Comparison of ENCODE assay signal across 9 cellular contexts in genomic region chr3:50436063-50436674, GRCh38.
DNase-seq lines count a peak whose midpoint lies in the region; ATAC-seq, FAIRE-seq and TF ChIP-seq lines count a peak whose summit lies in the region.
"Had no signal": no experiment of that assay in that cellular context is flagged by ENCODE, and none has a peak within 500 bp of the region (broad histone marks: within the 10 kb centered on the region; RNA-seq: fewer than 3 reads in every experiment).

No MANE protein-coding gene starts in this region.

- no peaks in the 10 kb centered on the region for H3K36me3 ChIP-seq in CD4-positive, CD25-positive, alpha-beta regulatory T cell (ENCODE audit: control insufficient read depth, insufficient read depth, low read length)
- H3K36me3 ChIP-seq in HCT116 (ENCODE audit: control insufficient read depth in 1 of 2, insufficient read depth in 2 of 2, low read length in 2 of 2) (no peaks in the 10 kb centered on the region), pancreas (no peaks in the 10 kb centered on the region)

- H3K36me3 Mint-ChIP-seq in CD4-positive, CD25-positive, alpha-beta regulatory T cell, result no peaks in the 10 kb centered on the region
- H3K36me3 Mint-ChIP-seq in type B pancreatic cell, result no peaks in the 10 kb centered on the region

- ATAC-seq in CD4-positive, CD25-positive, alpha-beta regulatory T cell (ENCODE audit: low read depth in 2 of 2), result peak; percentile 77 to 82
- peak; percentile 98 for ATAC-seq in HCT116
- peak; percentile 94 to 99 (median 96) for ATAC-seq in pancreas
- ATAC-seq in HG03045 (IDR thresholded peaks at IDR 0.05; ENCODE audit: unreplicated experiment), result no peak

- no peaks in the 10 kb centered on the region for H3K4me1 ChIP-seq in CD4-positive, CD25-positive, alpha-beta regulatory T cell (ENCODE audit: control insufficient read depth, insufficient read depth, low read length, poor library complexity, severe bottlenecking)
- H3K4me1 ChIP-seq in HCT116 (ENCODE audit: control insufficient read depth in 1 of 2, insufficient read depth in 2 of 2, low read length in 2 of 2), result no peaks in the 10 kb centered on the region
- H3K4me1 ChIP-seq in pancreas, result no peaks in the 10 kb centered on the region

- POLR2A ChIA-PET in HCT116 (lab: Charles Lee), result no interaction called here

- CTCF ChIA-PET in HCT116 (lab: Charles Lee), result interaction anchor here (0.9 to 2.3 kb wide), 2 partner anchors 106 to 113 kb away, joined by 5 to 6 read pairs; no protein-coding TSS in a partner anchor

- no peak overlapping the region for H2AFZ ChIP-seq in HCT116 (ENCODE audit: low read depth, low read length, poor library complexity, severe bottlenecking)

- no peak for FAIRE-seq in pancreas (lab: Jason Lieb, UNC)

- WGBS in pancreas, 2 donors, result 8 to 10% methylated on average over 5 of the region's 5 CpGs

- no peak overlapping the region for H3K4me3 Mint-ChIP-seq in CD4-positive, CD25-positive, alpha-beta regulatory T cell
- no peak overlapping the region for H3K4me3 Mint-ChIP-seq in type B pancreatic cell
- H3K4me3 Mint-ChIP-seq: IgD-negative memory B cell had no signal

- peak; percentile 59 to 71 (median 69) for DNase-seq in CD4-positive, CD25-positive, alpha-beta regulatory T cell
- DNase-seq in HCT116 (ENCODE audit: low read depth, low spot score) (peak; percentile 19), OCI-M1 (lab: John Stamatoyannopoulos, UW) (peak; percentile 60), activated T-helper 1 cell treated with Interleukin-2 at 50 U/mL for 16 hours (ENCODE audit: low read depth) (peak; percentile 47), foreskin fibroblast (peak; percentile 12 to 68), pancreas (peak; percentile 69 to 94 (median 84)), type B pancreatic cell (ENCODE audit: extremely low spot score, unreplicated experiment) (peak; percentile 86)

- H3K27ac ChIP-seq in CD4-positive, CD25-positive, alpha-beta regulatory T cell (ENCODE audit: insufficient read depth, low read length, poor library complexity, severe bottlenecking), result no peak overlapping the region
- H3K27ac ChIP-seq in HCT116 (ENCODE audit: low read depth, low read length), result no peak overlapping the region
- no peak overlapping the region for H3K27ac ChIP-seq in pancreas

- no peaks in the 10 kb centered on the region for H3K79me2 ChIP-seq in HCT116 (ENCODE audit: insufficient read depth, low read length)

- H4K20me1 ChIP-seq in HCT116 (ENCODE audit: insufficient read depth), result no peaks in the 10 kb centered on the region

- H3K27ac Mint-ChIP-seq in CD4-positive, CD25-positive, alpha-beta regulatory T cell, result peak overlapping the region in 1 of 3 donors; percentile 38
- H3K27ac Mint-ChIP-seq in type B pancreatic cell, result no peak overlapping the region

- H3K27me3 ChIP-seq in CD4-positive, CD25-positive, alpha-beta regulatory T cell (ENCODE audit: control insufficient read depth, insufficient read depth, low read length), result no peaks in the 10 kb centered on the region
- H3K27me3 ChIP-seq in HCT116 (ENCODE audit: insufficient read depth, low read length) (no peaks in the 10 kb centered on the region), pancreas (no peaks in the 10 kb centered on the region)

- no peak overlapping the region for H3K4me3 ChIP-seq in CD4-positive, CD25-positive, alpha-beta regulatory T cell (ENCODE audit: low read depth, low read length)
- H3K4me3 ChIP-seq in HCT116 (replicated peaks in 1 of 2; ENCODE audit: low read depth in 1 of 2, low read length in 2 of 2), result no peak overlapping the region
- H3K4me3 ChIP-seq in foreskin fibroblast (ENCODE audit: low read depth in 1 of 2, low read length in 2 of 2), result no peak overlapping the region
- H3K4me3 ChIP-seq in pancreas, result no peak overlapping the region

- no peaks in the 10 kb centered on the region for H3K9me3 ChIP-seq in CD4-positive, CD25-positive, alpha-beta regulatory T cell (ENCODE audit: control insufficient read depth in 2 of 2, low read length in 2 of 2)
- H3K9me3 ChIP-seq in HCT116 (ENCODE audit: control insufficient read depth in 1 of 2, insufficient read depth in 1 of 2, low read depth in 1 of 2, low read length in 2 of 2), result no peaks in the 10 kb centered on the region
- no peaks in the 10 kb centered on the region for H3K9me3 ChIP-seq in pancreas

- no peak for TF ChIP-seq POLR2A in HCT116 (IDR thresholded peaks at IDR 0.05; ENCODE audit: borderline replicate concordance, extremely low read depth, insufficient read depth, insufficient read length)

- H3K9me2 ChIP-seq in HCT116 (ENCODE audit: insufficient read depth), result no peaks in the 10 kb centered on the region

- TF ChIP-seq RAD21 in HCT116 (IDR thresholded peaks at IDR 0.05; ENCODE audit: low read depth), result peak; percentile 79

- intact Hi-C loops in HCT116 (cut with micrococcal nuclease), result loop anchor here (1.0 kb wide), 3 partner anchors 106 to 178 kb away; no protein-coding TSS in a partner anchor
- intact Hi-C loops in pancreas (cut with DNase I), result loop anchor here (5.0 to 10.0 kb wide), 3 partner anchors 101 to 111 kb away; no protein-coding TSS in a partner anchor

- H3K9ac ChIP-seq in HCT116 (ENCODE audit: low read length), result no peak overlapping the region

- H3K9me3 Mint-ChIP-seq in CD4-positive, CD25-positive, alpha-beta regulatory T cell, result no peaks in the 10 kb centered on the region
- no peaks in the 10 kb centered on the region for H3K9me3 Mint-ChIP-seq in type B pancreatic cell
- H3K9me3 Mint-ChIP-seq: IgD-negative memory B cell had no signal

- H3K4me1 Mint-ChIP-seq in CD4-positive, CD25-positive, alpha-beta regulatory T cell, result peaks cover 0 to 4% (median 0%) of the 10 kb centered on the region in 4 donors
- peaks cover 15% of the 10 kb centered on the region for H3K4me1 Mint-ChIP-seq in type B pancreatic cell (ENCODE audit: unreplicated experiment)
- H3K4me1 Mint-ChIP-seq: IgD-negative memory B cell had no signal

- H3K4me2 ChIP-seq in HCT116 (ENCODE audit: low read length), result no peak overlapping the region

- RAD21 ChIA-PET in HCT116 (lab: Charles Lee; ENCODE audit: low non-redundant PET in 1 of 2, low total read pairs in 2 of 2, uncharacterized antibody in 2 of 2, unreplicated experiment in 2 of 2), result interaction anchor here in 1 of 2 experiments (0.9 kb wide), 1 partner anchor 106 kb away, joined by 3 read pairs; no protein-coding TSS in a partner anchor

- no peaks in the 10 kb centered on the region for H3K27me3 Mint-ChIP-seq in CD4-positive, CD25-positive, alpha-beta regulatory T cell
- no peaks in the 10 kb centered on the region for H3K27me3 Mint-ChIP-seq in type B pancreatic cell

- peak; percentile 80 to 97 (median 94) for TF ChIP-seq CTCF in HCT116 (IDR thresholded peaks at IDR 0.05 in 2 of 3, conservative IDR thresholded peaks at IDR 0.05 in 1 of 3; ENCODE audit: borderline replicate concordance in 1 of 3, insufficient read depth in 1 of 3, low read depth in 2 of 3, low read length in 2 of 3)
- peak; percentile 83 for TF ChIP-seq CTCF in foreskin fibroblast (IDR thresholded peaks at IDR 0.05; ENCODE audit: low read depth, low read length)
- TF ChIP-seq CTCF in pancreas (IDR thresholded peaks at IDR 0.05), result peak; percentile 88 to 97 (median 89)
- peak; percentile 96 for TF ChIP-seq CTCF in type B pancreatic cell (conservative IDR thresholded peaks at IDR 0.05)

- BruUV-seq in HCT116 (replicated peaks; lab: Mats Ljungman, UMichigan), result no TSS peak

TF ChIP-seq in HCT116, 20 proteins besides CTCF, POLR2A, EP300 and RAD21 (continues in another document):
- TF ChIP-seq EZH2 (IDR thresholded peaks at IDR 0.05), result no peak
- TF ChIP-seq POLR2AphosphoS5 (IDR thresholded peaks at IDR 0.05; ENCODE audit: low read depth, low read length), result no peak
- TF ChIP-seq CEBPB (IDR thresholded peaks at IDR 0.05; ENCODE audit: low read depth), result no peak
- no peak for TF ChIP-seq REST (IDR thresholded peaks at IDR 0.05; ENCODE audit: low read depth)
- no peak for TF ChIP-seq FOSL1 (IDR thresholded peaks at IDR 0.05; ENCODE audit: low read depth)
- TF ChIP-seq ATF3 (IDR thresholded peaks at IDR 0.05), result no peak
- no peak for TF ChIP-seq CBX3 (IDR thresholded peaks at IDR 0.05; ENCODE audit: low read depth)
- no peak for TF ChIP-seq SP1 (IDR thresholded peaks at IDR 0.05; ENCODE audit: low read depth)
- no peak for TF ChIP-seq JUND (IDR thresholded peaks at IDR 0.05)
- no peak for TF ChIP-seq TCF7L2 (IDR thresholded peaks at IDR 0.05; ENCODE audit: borderline replicate concordance, extremely low read depth, insufficient read depth, insufficient read length)
- TF ChIP-seq MAX (IDR thresholded peaks at IDR 0.05), result no peak

Comparison
In these comparisons a context has a peak if more than half of its experiments do, and no peak if none do; other contexts are left out.
1. DNase-seq: peak in every context shown above with its lines; median percentile 86 in type B pancreatic cell; 84 in pancreas; 69 in CD4-positive, CD25-positive, alpha-beta regulatory T cell; 60 in OCI-M1; 47 in activated T-helper 1 cell treated with Interleukin-2 at 50 U/mL for 16 hours; 40 in foreskin fibroblast; 19 in HCT116.